In the genomic region with DNA sequence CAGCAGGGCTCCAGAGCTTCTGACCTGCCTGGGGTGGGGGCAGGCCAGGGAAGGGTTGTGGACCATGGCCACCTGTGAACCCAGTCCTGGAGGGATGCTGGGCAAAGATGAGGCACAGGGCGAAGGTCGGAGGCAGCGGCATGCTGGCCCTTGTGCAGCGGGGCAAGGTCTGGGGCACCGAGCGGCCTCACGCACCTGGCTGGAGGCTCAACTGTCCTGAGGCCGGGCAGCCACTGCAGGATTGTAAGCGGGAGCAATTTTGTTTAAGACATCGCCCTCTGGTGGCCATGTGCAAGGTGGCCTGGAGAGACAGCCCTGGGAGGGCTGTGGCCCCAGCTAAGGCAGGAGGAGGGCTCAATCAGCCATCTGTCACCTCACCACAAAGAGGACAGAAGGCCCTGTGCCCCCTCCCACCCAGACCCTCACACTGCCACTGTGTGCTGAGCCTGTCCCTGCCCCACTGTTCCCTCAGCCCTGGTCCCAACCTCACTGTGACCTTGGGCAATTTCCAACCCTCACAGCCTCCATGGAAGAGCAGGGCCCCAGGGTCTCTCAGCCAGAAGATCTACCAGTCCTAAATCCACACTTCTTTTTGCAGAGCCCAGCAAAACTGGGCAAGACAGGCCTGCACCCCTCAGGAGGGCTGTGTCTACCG, we compare ENCODE assay signal across 8 cellular contexts. TPM values are rescaled to one million over a fixed set of nuclear protein-coding genes. Genes with fewer than 3 reads are reported as not detected.
DNase-seq lines count a peak whose midpoint lies in the region; ATAC-seq and TF ChIP-seq lines count a peak whose summit lies in the region.

No MANE protein-coding gene starts in this region.

- POLR2A ChIA-PET in SK-N-SH (lab: Yijun Ruan, JAX), result no interaction called here

- peak; percentile 71 for DNase-seq in MM.1S
- DNase-seq in SK-N-SH, result peak; percentile 91
- peak; percentile 80 for DNase-seq in activated naive CD4-positive, alpha-beta T cell treated with anti-CD3 and anti-CD28 coated beads for 36 hours
- DNase-seq in glomerular endothelial cell (ENCODE audit: extremely low read depth, low read depth, low spot score), result peak; percentile 18
- DNase-seq in posterior cingulate gyrus, result peak in 8 of 10 donors; percentile 63 to 94 (median 76)

- no peaks in the 10 kb centered on the region for H3K36me3 Mint-ChIP-seq in activated naive CD4-positive, alpha-beta T cell treated with anti-CD3 and anti-CD28 coated beads for 36 hours (ENCODE audit: low read depth)

- peak; percentile 54 for ATAC-seq in GM19467 (IDR thresholded peaks at IDR 0.05; ENCODE audit: unreplicated experiment)

- H3K9me2 ChIP-seq in MM.1S (replicated peaks; ENCODE audit: insufficient read depth, low read length) (no peaks in the 10 kb centered on the region), SK-N-SH (no peaks in the 10 kb centered on the region)

- no peaks in the 10 kb centered on the region for H3K9me3 ChIP-seq in BLaER1 treated with 17β-estradiol and CSF1 and Interleukin-3, amounts not matched to agents 10 nM and 100 nM (replicated peaks in 1 of 11)
- H3K9me3 ChIP-seq in MM.1S (replicated peaks; ENCODE audit: insufficient read depth, low read length) (no peaks in the 10 kb centered on the region), SK-N-SH (no peaks in the 10 kb centered on the region)

- peak; percentile 80 for TF ChIP-seq CTCF in MM.1S (IDR thresholded peaks at IDR 0.05; ENCODE audit: low read length)
- peak; percentile 75 for TF ChIP-seq CTCF in SK-N-SH (IDR thresholded peaks at IDR 0.05)

- peaks cover 3 to 52% (median 35%) of the 10 kb centered on the region in 10 experiments; a peak in 17 of 20 replicates for H3K4me1 ChIP-seq in BLaER1 treated with 17β-estradiol and CSF1 and Interleukin-3, amounts not matched to agents 10 nM and 100 nM
- H3K4me1 ChIP-seq in MM.1S (ENCODE audit: low read length), result no peaks in the 10 kb centered on the region
- H3K4me1 ChIP-seq in SK-N-SH (ENCODE audit: control insufficient read depth in 1 of 2, insufficient read depth in 2 of 2, low read depth in 1 of 2, low read length in 1 of 2), result peaks cover 0 to 29% of the 10 kb centered on the region in 2 experiments; a peak in 1 of 4 replicates
- no peaks in the 10 kb centered on the region for H3K4me1 ChIP-seq in urinary bladder (ENCODE audit: insufficient read depth)

- H3K27me3 ChIP-seq in BLaER1 treated with 17β-estradiol and CSF1 and Interleukin-3, amounts not matched to agents 10 nM and 100 nM, result no peaks in the 10 kb centered on the region
- no peaks in the 10 kb centered on the region for H3K27me3 ChIP-seq in MM.1S (replicated peaks; ENCODE audit: insufficient read depth, low read length)
- no peaks in the 10 kb centered on the region for H3K27me3 ChIP-seq in SK-N-SH (ENCODE audit: insufficient read depth)

- TF ChIP-seq EP300 in SK-N-SH (IDR thresholded peaks at IDR 0.05; ENCODE audit: borderline replicate concordance in 1 of 2, low read depth in 1 of 2, low read length in 1 of 2), result no peak

- H2AFZ ChIP-seq in MM.1S (ENCODE audit: low read length) (peak overlapping the region; percentile 30; the same call in 1 of the 2 replicates), SK-N-SH (ENCODE audit: low read depth) (no peak overlapping the region)

- peak overlapping the region in 7 of 11 experiments; percentile 19 to 43 (median 39); a peak in 13 of 22 replicates for H3K4me2 ChIP-seq in BLaER1 treated with 17β-estradiol and CSF1 and Interleukin-3, amounts not matched to agents 10 nM and 100 nM
- H3K4me2 ChIP-seq in MM.1S (ENCODE audit: low read depth, low read length) (0 out of 2 replicates have a peak overlapping the region, but pooled peaks have one; percentile 20), SK-N-SH (no peak overlapping the region)

- no peaks in the 10 kb centered on the region for H3F3A ChIP-seq in MM.1S (ENCODE audit: insufficient read depth, low read length)
- H3F3A ChIP-seq in SK-N-SH (replicated peaks; ENCODE audit: insufficient read depth), result no peaks in the 10 kb centered on the region

- H3K9ac ChIP-seq in BLaER1 treated with 17β-estradiol and CSF1 and Interleukin-3, amounts not matched to agents 10 nM and 100 nM, result no peak overlapping the region; a peak in 1 of 22 replicates
- H3K9ac ChIP-seq in MM.1S (ENCODE audit: low read length) (no peak overlapping the region), SK-N-SH (no peak overlapping the region)

- peaks cover 0 to 14% (median 0%) of the 10 kb centered on the region in 11 experiments; a peak in 3 of 22 replicates for H4K20me1 ChIP-seq in BLaER1 treated with 17β-estradiol and CSF1 and Interleukin-3, amounts not matched to agents 10 nM and 100 nM
- no peaks in the 10 kb centered on the region for H4K20me1 ChIP-seq in MM.1S (ENCODE audit: insufficient read depth, low read length)
- H4K20me1 ChIP-seq in SK-N-SH (ENCODE audit: insufficient read depth), result no peaks in the 10 kb centered on the region

- no peaks in the 10 kb centered on the region for H3K79me2 ChIP-seq in MM.1S (ENCODE audit: low read length)
- H3K79me2 ChIP-seq in SK-N-SH (ENCODE audit: insufficient read depth), result no peaks in the 10 kb centered on the region

- no peaks in the 10 kb centered on the region for H3K27me3 Mint-ChIP-seq in activated naive CD4-positive, alpha-beta T cell treated with anti-CD3 and anti-CD28 coated beads for 36 hours (ENCODE audit: low read depth)

- no peaks in the 10 kb centered on the region for H3K9me3 Mint-ChIP-seq in activated naive CD4-positive, alpha-beta T cell treated with anti-CD3 and anti-CD28 coated beads for 36 hours

- WGBS in SK-N-SH (ENCODE audit: low lambda C conversion rate), result 54% methylated on average over 8 of the region's 11 CpGs
- 46% methylated on average over 11 of the region's 11 CpGs for WGBS in urinary bladder

- H3K4me1 Mint-ChIP-seq in activated naive CD4-positive, alpha-beta T cell treated with anti-CD3 and anti-CD28 coated beads for 36 hours (ENCODE audit: low read depth), result peaks cover 7% of the 10 kb centered on the region

- intact Hi-C loops in activated naive CD4-positive, alpha-beta T cell treated with anti-CD3 and anti-CD28 coated beads for 36 hours (cut with micrococcal nuclease), result loop anchor here (1.0 to 5.0 kb wide), 3 partner anchors 62 to 792 kb away; no protein-coding TSS in a partner anchor
- intact Hi-C loops in posterior cingulate gyrus (cut with DNase I), result loop anchor here (5.0 kb wide), 2 partner anchors 87 to 867 kb away; no protein-coding TSS in a partner anchor

- CTCF ChIA-PET in SK-N-SH (lab: Yijun Ruan, JAX), result interaction anchor here (0.6 to 7.5 kb wide), 43 partner anchors 9 to 1021 kb away, joined by 3 to 72 read pairs (median 4); a partner anchor contains a TSS
- CTCF ChIA-PET in activated naive CD4-positive, alpha-beta T cell treated with anti-CD3 and anti-CD28 coated beads for 36 hours (lab: Charles Lee), result interaction anchor here (0.5 to 2.4 kb wide), 8 partner anchors 8 to 1022 kb away, joined by 3 to 9 read pairs (median 3); no protein-coding TSS in a partner anchor

- no peaks in the 10 kb centered on the region for H3K36me3 ChIP-seq in BLaER1 treated with 17β-estradiol and CSF1 and Interleukin-3, amounts not matched to agents 10 nM and 100 nM
- H3K36me3 ChIP-seq in MM.1S (replicated peaks; ENCODE audit: insufficient read depth, low read length) (no peaks in the 10 kb centered on the region), SK-N-SH (replicated peaks in 1 of 2; ENCODE audit: control insufficient read depth in 1 of 2, insufficient read depth in 2 of 2, low read length in 1 of 2) (no peaks in the 10 kb centered on the region), urinary bladder (ENCODE audit: insufficient read depth) (no peaks in the 10 kb centered on the region)

- H3K27ac Mint-ChIP-seq in activated naive CD4-positive, alpha-beta T cell treated with anti-CD3 and anti-CD28 coated beads for 36 hours, result no peak overlapping the region

- no peak overlapping the region for H3K27ac ChIP-seq in BLaER1 treated with 17β-estradiol and CSF1 and Interleukin-3, amounts not matched to agents 10 nM and 100 nM
- no peak overlapping the region for H3K27ac ChIP-seq in MM.1S (ENCODE audit: low read length)
- H3K27ac ChIP-seq in SK-N-SH (ENCODE audit: low read depth in 2 of 2, low read length in 1 of 2), result no peak overlapping the region
- H3K27ac ChIP-seq in urinary bladder (ENCODE audit: low read depth), result peak overlapping the region; percentile 35

- H3K4me3 Mint-ChIP-seq in activated naive CD4-positive, alpha-beta T cell treated with anti-CD3 and anti-CD28 coated beads for 36 hours, result no peak overlapping the region

- peak; percentile 81 for TF ChIP-seq RAD21 in SK-N-SH (IDR thresholded peaks at IDR 0.05; ENCODE audit: low read length)

- no peak overlapping the region for H3K4me3 ChIP-seq in BLaER1 treated with 17β-estradiol and CSF1 and Interleukin-3, amounts not matched to agents 10 nM and 100 nM
- H3K4me3 ChIP-seq in MM.1S (ENCODE audit: low read length) (no peak overlapping the region), SK-N-SH (ENCODE audit: low read depth in 2 of 2, low read length in 1 of 2) (no peak overlapping the region; a peak in 1 of 4 replicates), urinary bladder (ENCODE audit: low read depth, low read length) (no peak overlapping the region)

TF ChIP-seq in SK-N-SH, 30 proteins besides CTCF, POLR2A, EP300 and RAD21:
- peak; percentile 78 for TF ChIP-seq SMC3 (IDR thresholded peaks at IDR 0.05; ENCODE audit: low read depth, low read length)
- TF ChIP-seq, protein P1, sequence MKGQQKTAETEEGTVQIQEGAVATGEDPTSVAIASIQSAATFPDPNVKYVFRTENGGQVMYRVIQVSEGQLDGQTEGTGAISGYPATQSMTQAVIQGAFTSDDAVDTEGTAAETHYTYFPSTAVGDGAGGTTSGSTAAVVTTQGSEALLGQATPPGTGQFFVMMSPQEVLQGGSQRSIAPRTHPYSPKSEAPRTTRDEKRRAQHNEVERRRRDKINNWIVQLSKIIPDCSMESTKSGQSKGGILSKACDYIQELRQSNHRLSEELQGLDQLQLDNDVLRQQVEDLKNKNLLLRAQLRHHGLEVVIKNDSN (IDR thresholded peaks at IDR 0.05; ENCODE audit: borderline replicate concordance, low read depth), result no peak

RNA-seq across cellular contexts. Expression of a gene that starts 46.3 kb away (rescaled TPM):
- 26.3 and 31.6 TPM in 2 replicates for polyA plus RNA-seq in SK-N-SH (2012; rRNA removed)
- polyA plus RNA-seq in SK-N-SH (2012; cell fraction: cytosol; rRNA removed), result 11.8 and 18.8 TPM in 2 replicates
- polyA plus RNA-seq in SK-N-SH (2012; cell fraction: nucleus; rRNA removed), result 41.2 and 42.1 TPM in 2 replicates
- total RNA-seq in activated naive CD4-positive, alpha-beta T cell treated with anti-CD3 and anti-CD28 coated beads for 36 hours, result 10 to 100 TPM; 15.1 to 15.9 TPM
- 51.9 and 59.3 TPM in 2 replicates for total RNA-seq in glomerular endothelial cell
- total RNA-seq in urinary bladder, result 20.6 TPM
- 41.5 TPM for polyA plus RNA-seq in urinary bladder

RNA-seq across cellular contexts. Expression of a gene that starts 53.9 kb away (rescaled TPM):
- 39.8 and 56.9 TPM in 2 replicates for polyA plus RNA-seq in SK-N-SH (2012; rRNA removed)
- polyA plus RNA-seq in SK-N-SH (2012; cell fraction: cytosol; rRNA removed), result 18.6 and 29.9 TPM in 2 replicates
- 36.3 and 41.6 TPM in 2 replicates for polyA plus RNA-seq in SK-N-SH (2012; cell fraction: nucleus; rRNA removed)
- total RNA-seq in activated naive CD4-positive, alpha-beta T cell treated with anti-CD3 and anti-CD28 coated beads for 36 hours, result 100 to 1,000 TPM; 250 to 259 TPM
- total RNA-seq in glomerular endothelial cell, result 18.7 and 28.9 TPM in 2 replicates
- 24.0 TPM for total RNA-seq in urinary bladder
- 9.1 TPM for polyA plus RNA-seq in urinary bladder

Comparison
In these comparisons a context has a peak if more than half of its experiments do, and no peak if none do; other contexts are left out.
1. DNase-seq: peak in every context shown above with its lines; median percentile 91 in SK-N-SH; 80 in activated naive CD4-positive, alpha-beta T cell treated with anti-CD3 and anti-CD28 coated beads for 36 hours; 76 in posterior cingulate gyrus; 71 in MM.1S; 18 in glomerular endothelial cell.